Comparison of ENCODE assay signal across 8 cellular contexts in genomic region chr6:96522469-96523009, GRCh38. TPM values are rescaled to one million over a fixed set of nuclear protein-coding genes. Genes with fewer than 3 reads are reported as not detected.
DNase-seq lines count a peak whose midpoint lies in the region; ATAC-seq and TF ChIP-seq lines count a peak whose summit lies in the region.

No MANE protein-coding gene starts in this region.

- no peak for TF ChIP-seq CTCF in neural crest cell (conservative IDR thresholded peaks at IDR 0.05)

- H3K27ac Mint-ChIP-seq in neural crest cell (ENCODE audit: unreplicated experiment) = peak overlapping the region; percentile 99

- no peaks in the 10 kb centered on the region for H3K27me3 Mint-ChIP-seq in neural crest cell (ENCODE audit: low read depth)

- H3K4me1 Mint-ChIP-seq in neural crest cell = peaks cover 26% of the 10 kb centered on the region

- DNase-seq in AG08396 (ENCODE audit: low spot score) (peak; percentile 4), SK-MEL-5 (ENCODE audit: low read depth, low spot score) (peak; percentile 20), erythroblast (lab: John Stamatoyannopoulos, UW) (peak; percentile 73 to 74), neural crest cell (ENCODE audit: low read depth, low spot score) (no peak), NCI-H1417 treated with DMSO at 0.1 percent for 48 hours (lab: John Stamatoyannopoulos, UW) (no peak), NOMO-1 treated with dmso at 0.1 percent for 144 hours (lab: John Stamatoyannopoulos, UW; ENCODE audit: unreplicated experiment) (no peak)

- no peaks in the 10 kb centered on the region for H3K9me3 Mint-ChIP-seq in neural crest cell

- peak overlapping the region; percentile 99 for H3K4me3 Mint-ChIP-seq in neural crest cell

- H3K36me3 Mint-ChIP-seq in neural crest cell (ENCODE audit: low read depth) = peaks cover 2% of the 10 kb centered on the region

- in situ Hi-C loops in SK-MEL-5 (cut with HindIII; ENCODE audit: low pct_unique_long_range_greater_than_20kb, low sequenced_read_pairs) = no loop called here

- TF ChIP-seq POLR2A in erythroblast (IDR thresholded peaks at IDR 0.05; ENCODE audit: low read length) = no peak

- peak; percentile 29 for ATAC-seq in GM18519 (IDR thresholded peaks at IDR 0.05; ENCODE audit: low FRiP score, unreplicated experiment)
- peak; percentile 29 for ATAC-seq in HG03045 (IDR thresholded peaks at IDR 0.05; ENCODE audit: unreplicated experiment)

RNA-seq across cellular contexts. Expression of gene UFL1, which starts 0.9 kb away (rescaled TPM):
- total RNA-seq in SK-MEL-5 (2014; rRNA removed; shearing (Covaris generic)) = 22.6 and 24.2 TPM in 2 replicates
- 13.3 and 21.5 TPM in 2 replicates for polyA plus RNA-seq in SK-MEL-5 (2015; cell fraction: cytosol; rRNA removed)
- polyA plus RNA-seq in SK-MEL-5 (2015; cell fraction: nucleus; rRNA removed) = 55.8 and 59.1 TPM in 2 replicates
- total RNA-seq in neural crest cell = 17.3 and 18.3 TPM in 2 replicates

RNA-seq across cellular contexts. Expression of gene FHL5, which starts 40.4 kb away (rescaled TPM):
- not detected in 2 replicates for total RNA-seq in SK-MEL-5 (2014; rRNA removed; shearing (Covaris generic))
- not detected in 2 replicates for polyA plus RNA-seq in SK-MEL-5 (2015; cell fraction: cytosol; rRNA removed)
- not detected in 2 replicates for polyA plus RNA-seq in SK-MEL-5 (2015; cell fraction: nucleus; rRNA removed)
- total RNA-seq in neural crest cell = not detected in 2 replicates

Comparison
In these comparisons a context has a peak if more than half of its experiments do, and no peak if none do; other contexts are left out.
1. DNase-seq: peak in AG08396 (single experiment), SK-MEL-5 (single experiment) and erythroblast (2 of 2); none in neural crest cell (single experiment), NCI-H1417 treated with DMSO at 0.1 percent for 48 hours (single experiment) and NOMO-1 treated with dmso at 0.1 percent for 144 hours (single experiment).